ENCODE assay signal across 8 cellular contexts in the genomic region with DNA sequence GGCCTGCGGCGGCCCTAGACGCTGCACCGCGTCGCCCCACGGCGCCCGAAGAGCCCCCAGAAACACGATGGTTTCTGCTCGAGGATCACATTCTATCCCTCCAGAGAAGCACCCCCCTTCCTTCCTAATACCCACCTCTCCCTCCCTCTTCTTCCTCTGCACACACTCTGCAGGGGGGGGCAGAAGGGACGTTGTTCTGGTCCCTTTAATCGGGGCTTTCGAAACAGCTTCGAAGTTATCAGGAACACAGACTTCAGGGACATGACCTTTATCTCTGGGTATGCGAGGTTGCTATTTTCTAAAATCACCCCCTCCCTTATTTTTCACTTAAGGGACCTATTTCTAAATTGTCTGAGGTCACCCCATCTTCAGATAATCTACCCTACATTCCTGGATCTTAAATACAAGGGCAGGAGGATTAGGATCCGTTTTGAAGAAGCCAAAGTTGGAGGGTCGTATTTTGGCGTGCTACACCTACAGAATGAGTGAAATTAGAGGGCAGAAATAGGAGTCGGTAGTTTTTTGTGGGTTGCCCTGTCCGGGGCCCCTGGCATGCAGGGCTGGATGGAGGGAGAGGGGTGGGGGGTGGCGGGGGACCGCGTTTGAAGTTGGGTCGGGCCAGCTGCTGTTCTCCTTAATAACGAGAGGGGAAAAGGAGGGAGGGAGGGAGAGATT. TPM values are rescaled to one million over a fixed set of nuclear protein-coding genes. Genes with fewer than 3 reads are reported as not detected.
DNase-seq lines count a peak whose midpoint lies in the region; ATAC-seq lines count a peak whose summit lies in the region.

No MANE protein-coding gene starts in this region.

- H3K9ac ChIP-seq in HUES64 (ENCODE audit: low read depth, low read length): peak overlapping the region; percentile 64

- DNase-seq in immature natural killer cell (peak in 1 of 3 donors; percentile 26), GM19240 (ENCODE audit: insufficient read length, low spot score) (no peak), NOMO-1 (lab: John Stamatoyannopoulos, UW; ENCODE audit: unreplicated experiment in 2 of 2) (no peak), iPS-NIHi11 (ENCODE audit: low spot score) (no peak)
- DNase-seq in stimulated activated naive CD8-positive, alpha-beta T cell treated with anti-CD3 and anti-CD28 coated beads, Interleukin-15, Interleukin-2, amounts not matched to agents 100 U/mL and 50 U/mL, for 24 hours: no peak

- H3K27ac ChIP-seq in HUES64 (ENCODE audit: low read depth, low read length): no peak overlapping the region

- peaks cover 30% of the 10 kb centered on the region for H3K4me1 Mint-ChIP-seq in activated naive CD8-positive, alpha-beta T cell (ENCODE audit: low read depth)
- peaks cover 60 to 61% of the 10 kb centered on the region in 2 donors for H3K4me1 Mint-ChIP-seq in immature natural killer cell

- under 1% methylated on average over 26 of the region's 26 CpGs for WGBS in HUES64

- peaks cover 18% of the 10 kb centered on the region for H3K36me3 Mint-ChIP-seq in activated naive CD8-positive, alpha-beta T cell
- H3K36me3 Mint-ChIP-seq in immature natural killer cell: peaks cover 6 to 9% (median 9%) of the 10 kb centered on the region in 3 donors

- no peaks in the 10 kb centered on the region for H3K9me3 ChIP-seq in HUES64 (ENCODE audit: insufficient read depth, low read depth, low read length)

- H3K4me3 ChIP-seq in HUES64 (ENCODE audit: low read length): peak overlapping the region; percentile 96

- peaks cover 50% of the 10 kb centered on the region for H3K27me3 ChIP-seq in HUES64 (ENCODE audit: insufficient read depth, low read length)

- H3K27ac Mint-ChIP-seq in activated naive CD8-positive, alpha-beta T cell: peak overlapping the region; percentile 98
- peak overlapping the region; percentile 97 to 100 (median 98) for H3K27ac Mint-ChIP-seq in immature natural killer cell

- peak overlapping the region; percentile 98 for H3K4me3 Mint-ChIP-seq in activated naive CD8-positive, alpha-beta T cell
- H3K4me3 Mint-ChIP-seq in immature natural killer cell: peak overlapping the region; percentile 90 to 99 (median 94)

- H3K27me3 Mint-ChIP-seq in activated naive CD8-positive, alpha-beta T cell: no peaks in the 10 kb centered on the region
- H3K27me3 Mint-ChIP-seq in immature natural killer cell (ENCODE audit: low read depth in 3 of 3): peaks cover 52 to 64% (median 55%) of the 10 kb centered on the region in 3 donors

- H3K9me3 Mint-ChIP-seq in activated naive CD8-positive, alpha-beta T cell (ENCODE audit: low read depth): no peaks in the 10 kb centered on the region
- H3K9me3 Mint-ChIP-seq in immature natural killer cell: no peaks in the 10 kb centered on the region

- peaks cover 29% of the 10 kb centered on the region for H3K4me1 ChIP-seq in HUES64 (ENCODE audit: insufficient read depth, low read length)

- peaks cover 20% of the 10 kb centered on the region for H3K36me3 ChIP-seq in HUES64 (ENCODE audit: insufficient read depth, low read length)

- ATAC-seq in stimulated activated naive CD8-positive, alpha-beta T cell treated with anti-CD3 and anti-CD28 coated beads, Interleukin-15, Interleukin-2, amounts not matched to agents 100 U/mL and 50 U/mL, for 24 hours: peak; percentile 0
- no peak for ATAC-seq in HG03442 (IDR thresholded peaks at IDR 0.05; ENCODE audit: unreplicated experiment)

RNA-seq across cellular contexts. Expression of gene CCND2, which starts 0.4 kb away (rescaled TPM):
- polyA plus RNA-seq in HUES64 (2013, experiment 1 of 2): 54.8 TPM
- polyA plus RNA-seq in HUES64 (2013, experiment 2 of 2): 65.7 TPM
- 10 to 100 TPM; 47.5 to 83.3 (median 71.4) TPM for polyA plus RNA-seq in immature natural killer cell

RNA-seq across cellular contexts. Expression of gene TIGAR, which starts 47.9 kb away (rescaled TPM):
- polyA plus RNA-seq in HUES64 (2013, experiment 1 of 2): 11.1 TPM
- 16.4 TPM for polyA plus RNA-seq in HUES64 (2013, experiment 2 of 2)
- 1 to 10 TPM; 2.1 to 8.9 (median 4.3) TPM for polyA plus RNA-seq in immature natural killer cell
